8 cellular contexts compared by ENCODE assay signal in the genomic region with DNA sequence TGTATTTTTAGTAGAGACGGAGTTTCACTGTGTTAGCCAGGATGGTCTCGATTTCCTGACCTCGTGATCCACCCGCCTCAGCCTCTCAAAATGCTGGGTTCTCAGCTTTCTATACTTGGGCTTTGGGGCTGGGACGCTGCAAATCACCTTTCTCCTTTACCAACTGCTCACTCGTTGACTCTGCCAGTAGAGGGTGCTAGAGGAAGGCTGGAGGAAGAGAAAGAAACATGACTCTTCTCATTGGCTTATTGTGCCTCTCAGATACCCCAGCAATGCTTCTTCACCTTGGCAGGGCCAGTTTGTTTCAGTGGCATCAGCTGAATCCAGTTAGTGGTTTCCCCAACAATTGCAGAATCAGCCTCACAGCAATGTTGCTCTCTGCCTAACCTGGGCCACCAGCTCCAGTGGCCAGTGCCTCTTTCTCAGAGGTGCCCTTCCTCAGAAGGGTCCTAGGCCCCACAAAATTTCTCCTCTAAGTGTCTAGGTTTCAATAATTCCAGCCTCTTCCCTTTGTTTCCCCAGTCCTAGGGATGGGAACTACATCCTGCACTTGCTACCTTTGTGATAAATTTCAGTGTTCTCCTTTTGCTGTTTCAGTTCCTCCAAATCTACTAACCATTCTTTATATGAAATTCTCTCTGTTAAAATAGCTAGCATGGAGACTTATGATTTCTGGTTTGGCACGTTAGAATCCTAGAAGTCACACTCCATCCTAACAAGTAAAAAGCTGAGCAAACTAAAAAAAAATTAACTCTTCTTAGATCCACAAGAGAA.
DNase-seq lines count a peak whose midpoint lies in the region; ATAC-seq, FAIRE-seq and TF ChIP-seq lines count a peak whose summit lies in the region.

No MANE protein-coding gene starts in this region.

- H3K9me3 ChIP-seq in H1 (ENCODE audit: insufficient read depth in 2 of 2, low read depth in 1 of 2, low read length in 1 of 2) (no peaks in the 10 kb centered on the region), neuronal stem cell (replicated peaks in 1 of 2; ENCODE audit: control insufficient read depth in 2 of 2, insufficient read depth in 1 of 2, low read depth in 1 of 2, low read length in 2 of 2) (no peaks in the 10 kb centered on the region)
- no peaks in the 10 kb centered on the region for H3K9me3 ChIP-seq in CD8-positive, alpha-beta memory T cell (ENCODE audit: low read length)

- H2BK120ac ChIP-seq in H1 (replicated peaks; ENCODE audit: low read depth, low read length) (no peak overlapping the region), neuronal stem cell (ENCODE audit: low read depth, low read length) (no peak overlapping the region)

- H3K4me2 ChIP-seq in H1 (ENCODE audit: insufficient read depth in 1 of 2, low read depth in 2 of 2, low read length in 2 of 2) (no peak overlapping the region), neuronal stem cell (ENCODE audit: insufficient read depth, low read length, poor library complexity, severe bottlenecking) (no peak overlapping the region)

- H3K79me1 ChIP-seq in H1 (ENCODE audit: low read depth, low read length): no peaks in the 10 kb centered on the region
- H3K79me1 ChIP-seq in neuronal stem cell (ENCODE audit: low read depth, low read length): no peaks in the 10 kb centered on the region

- no peak overlapping the region for H3K56ac ChIP-seq in H1 (replicated peaks; ENCODE audit: insufficient read length, low read depth, low read length)

- H3K36me3 Mint-ChIP-seq in CD8-positive, alpha-beta memory T cell: no peaks in the 10 kb centered on the region

- DNase-seq in activated CD4-positive, alpha-beta T cell treated with anti-CD3 and anti-CD28 coated beads for 48 hours: peak; percentile 36
- DNase-seq in activated CD4-positive, alpha-beta T cell treated with anti-CD3 and anti-CD28 coated beads for 1 hour: no peak
- DNase-seq in LNCaP clone FGC (ENCODE audit: low read depth) (peak; percentile 39), RPMI7951 (ENCODE audit: low read depth) (peak; percentile 75), H1 (ENCODE audit: low read depth in 1 of 2, low spot score in 2 of 2) (peak; percentile 43 to 71), neuronal stem cell (ENCODE audit: low spot score) (peak; percentile 54)
- DNase-seq in CD8-positive, alpha-beta memory T cell: no peak

- H2BK12ac ChIP-seq in H1 (ENCODE audit: low read depth, low read length): no peak overlapping the region
- no peak overlapping the region for H2BK12ac ChIP-seq in neuronal stem cell (ENCODE audit: low read length)

- WGBS in H1 (ENCODE audit: extremely low coverage in 1 of 2, insufficient coverage in 1 of 2, insufficient read length in 1 of 2, insufficient replicate concordance in 2 of 2, low coverage in 1 of 2, low lambda C conversion rate in 2 of 2, missing lambda C conversion rate in 1 of 2), 2 experiments: 49% methylated on average over 7 of the region's 7 CpGs; no CpG with 5 or more reads in 1 of the 2 experiments
- no CpG with 5 or more reads among the region's 7 CpGs for WGBS in neuronal stem cell (ENCODE audit: extremely low coverage in 2 of 2, insufficient read length in 2 of 2, insufficient replicate concordance in 1 of 2), 2 donors

- POLR2A ChIA-PET in H1 (lab: Charles Lee; ENCODE audit: partially characterized antibody): interaction anchor here (0.7 to 0.9 kb wide), 2 partner anchors 13 to 204 kb away, joined by 3 read pairs; no protein-coding TSS in a partner anchor
- POLR2A ChIA-PET in CD8-positive, alpha-beta memory T cell (lab: Charles Lee): no interaction called here

- H3K9ac ChIP-seq in H1 (replicated peaks in 1 of 4; ENCODE audit: extremely low read depth in 1 of 4, low read depth in 3 of 4, low read length in 3 of 4): no peak overlapping the region
- no peak overlapping the region for H3K9ac ChIP-seq in neuronal stem cell (ENCODE audit: low read depth, low read length, poor library complexity)

- H3K9me3 Mint-ChIP-seq in CD8-positive, alpha-beta memory T cell: peaks cover 0 to 12% (median 2%) of the 10 kb centered on the region in 5 donors

- peaks cover 17 to 46% of the 10 kb centered on the region in 2 donors for H3K27me3 Mint-ChIP-seq in CD8-positive, alpha-beta memory T cell

- H2BK5ac ChIP-seq in H1 (ENCODE audit: low read depth, low read length) (no peak overlapping the region), neuronal stem cell (ENCODE audit: low read length) (no peak overlapping the region)

- H2BK15ac ChIP-seq in H1 (ENCODE audit: low read length) (no peak overlapping the region), neuronal stem cell (ENCODE audit: low read length) (no peak overlapping the region)

- no peak overlapping the region for H3K27ac ChIP-seq in H1 (ENCODE audit: low read depth, low read length)
- H3K27ac ChIP-seq in neuronal stem cell (replicated peaks; ENCODE audit: low read length): no peak overlapping the region
- H3K27ac ChIP-seq in CD8-positive, alpha-beta memory T cell (ENCODE audit: low read depth, low read length): no peak overlapping the region

- H3K36me3 ChIP-seq in H1 (ENCODE audit: control insufficient read depth in 2 of 4, insufficient read depth in 4 of 4, low read length in 3 of 4) (no peaks in the 10 kb centered on the region), neuronal stem cell (replicated peaks in 1 of 2; ENCODE audit: control insufficient read depth in 2 of 2, insufficient read depth in 2 of 2, low read length in 2 of 2) (no peaks in the 10 kb centered on the region)
- no peaks in the 10 kb centered on the region for H3K36me3 ChIP-seq in CD8-positive, alpha-beta memory T cell (ENCODE audit: insufficient read depth, low read length)

- no peak for TF ChIP-seq EP300 in H1 (IDR thresholded peaks at IDR 0.05; ENCODE audit: borderline replicate concordance in 1 of 2, low read depth in 2 of 2, low read length in 2 of 2)

- H3K79me2 ChIP-seq in H1 (ENCODE audit: control insufficient read depth in 1 of 2, insufficient read depth in 2 of 2, low read length in 2 of 2): no peaks in the 10 kb centered on the region

- H2BK20ac ChIP-seq in H1 (ENCODE audit: low read length): no peak overlapping the region

- no peak overlapping the region for H3K23ac ChIP-seq in H1 (ENCODE audit: insufficient read length)
- no peak overlapping the region for H3K23ac ChIP-seq in neuronal stem cell (ENCODE audit: low read depth, low read length, poor library complexity)

- H4K5ac ChIP-seq in H1 (ENCODE audit: insufficient read length, low read depth, low read length): no peak overlapping the region

- H2AFZ ChIP-seq in H1 (ENCODE audit: low read length): peak overlapping the region; percentile 93
- H2AFZ ChIP-seq in neuronal stem cell (ENCODE audit: low read length): no peak overlapping the region

- CTCF ChIA-PET in H1 (lab: Charles Lee; ENCODE audit: partially characterized antibody): interaction anchor here (0.6 to 4.9 kb wide), 39 partner anchors 10 to 687 kb away, joined by 3 to 48 read pairs (median 4); partner anchors contain the start of gene PANX1
- CTCF ChIA-PET in CD8-positive, alpha-beta memory T cell (lab: Charles Lee): no interaction called here

- no peak overlapping the region for H3K27ac Mint-ChIP-seq in CD8-positive, alpha-beta memory T cell

- peak; percentile 95 for FAIRE-seq in H1 (lab: Jason Lieb, UNC)

- ATAC-seq in GM21526 (IDR thresholded peaks at IDR 0.05; ENCODE audit: low FRiP score, unreplicated experiment): peak; percentile 68

- no peak overlapping the region for H3K4me3 ChIP-seq in LNCaP clone FGC (ENCODE audit: low read depth, low read length)
- no peak overlapping the region for H3K4me3 ChIP-seq in H1 (ENCODE audit: extremely low read depth in 1 of 4, insufficient read depth in 2 of 4, low read depth in 3 of 4, low read length in 4 of 4)
- H3K4me3 ChIP-seq in neuronal stem cell (ENCODE audit: low read length in 2 of 2): no peak overlapping the region
- H3K4me3 ChIP-seq in CD8-positive, alpha-beta memory T cell (ENCODE audit: low read length): no peak overlapping the region

- H2AK5ac ChIP-seq in H1 (ENCODE audit: low read depth, low read length) (no peak overlapping the region), neuronal stem cell (ENCODE audit: low read depth, low read length) (no peak overlapping the region)

- H3K27me3 ChIP-seq in H1 (replicated peaks in 1 of 4; ENCODE audit: control insufficient read depth in 3 of 4, extremely low read depth in 1 of 4, insufficient read depth in 3 of 4, low read length in 3 of 4): no peaks in the 10 kb centered on the region
- H3K27me3 ChIP-seq in neuronal stem cell (ENCODE audit: control insufficient read depth in 3 of 3, insufficient read depth in 3 of 3, low read depth in 1 of 3, low read length in 3 of 3): no peaks in the 10 kb centered on the region
- no peaks in the 10 kb centered on the region for H3K27me3 ChIP-seq in CD8-positive, alpha-beta memory T cell (ENCODE audit: insufficient read depth, low read length, poor library complexity, severe bottlenecking)

- no peak overlapping the region for H3K4me3 Mint-ChIP-seq in CD8-positive, alpha-beta memory T cell

- no peak for TF ChIP-seq POLR2A in H1 (IDR thresholded peaks at IDR 0.05; ENCODE audit: control extremely low read depth in 1 of 2, low read depth in 2 of 2, low read length in 2 of 2)

- H3K4me1 ChIP-seq in H1 (replicated peaks in 1 of 4; ENCODE audit: control insufficient read depth in 3 of 4, insufficient read depth in 4 of 4, low read length in 3 of 4): no peaks in the 10 kb centered on the region
- H3K4me1 ChIP-seq in neuronal stem cell (ENCODE audit: control insufficient read depth in 2 of 2, insufficient read depth in 1 of 2, low read depth in 1 of 2, low read length in 2 of 2): no peaks in the 10 kb centered on the region
- H3K4me1 ChIP-seq in CD8-positive, alpha-beta memory T cell (ENCODE audit: insufficient read depth, low read length): no peaks in the 10 kb centered on the region

- no peaks in the 10 kb centered on the region for H3K23me2 ChIP-seq in H1 (ENCODE audit: low read depth, low read length)

- H3K4me1 Mint-ChIP-seq in CD8-positive, alpha-beta memory T cell: no peaks in the 10 kb centered on the region

- H3K18ac ChIP-seq in H1 (ENCODE audit: extremely low read depth, low read length): no peak overlapping the region; the same call in 1 of the 2 replicates
- H3K18ac ChIP-seq in neuronal stem cell (ENCODE audit: low read length): no peak overlapping the region

- no peaks in the 10 kb centered on the region for H4K20me1 ChIP-seq in H1 (replicated peaks in 1 of 2; ENCODE audit: control insufficient read depth in 1 of 2, insufficient read depth in 2 of 2, low read length in 2 of 2)

- TF ChIP-seq CTCF in LNCaP clone FGC (IDR thresholded peaks at IDR 0.05; ENCODE audit: control insufficient read depth, extremely low read depth, insufficient read depth) (peak; percentile 91), H1 (IDR thresholded peaks at IDR 0.05; ENCODE audit: control extremely low read depth in 1 of 3, insufficient read depth in 1 of 3, low read depth in 1 of 3, low read length in 3 of 3) (peak; percentile 57 to 92 (median 81))

- TF ChIP-seq RAD21 in H1 (IDR thresholded peaks at IDR 0.05 in 1 of 2, conservative IDR thresholded peaks at IDR 0.05 in 1 of 2; ENCODE audit: low read depth in 2 of 2, low read length in 2 of 2): peak; percentile 93

- H3K14ac ChIP-seq in H1 (ENCODE audit: insufficient read length) (no peak overlapping the region), neuronal stem cell (ENCODE audit: low read length) (no peak overlapping the region)

- no peak overlapping the region for H3K4ac ChIP-seq in H1 (replicated peaks; ENCODE audit: insufficient read length, low read depth, low read length)
- H3K4ac ChIP-seq in neuronal stem cell (ENCODE audit: low read length): no peak overlapping the region

- H4K8ac ChIP-seq in H1 (ENCODE audit: extremely low read depth, insufficient read depth, low read length) (no peak overlapping the region), neuronal stem cell (ENCODE audit: low read depth, low read length) (no peak overlapping the region)

- H4K91ac ChIP-seq in H1 (replicated peaks; ENCODE audit: insufficient read length, low read length) (no peak overlapping the region), neuronal stem cell (ENCODE audit: low read depth, low read length, poor library complexity) (no peak overlapping the region)

Comparison
In these comparisons a context has a peak if more than half of its experiments do, and no peak if none do; other contexts are left out.
1. DNase-seq: peak in activated CD4-positive, alpha-beta T cell treated with anti-CD3 and anti-CD28 coated beads for 48 hours (single experiment), LNCaP clone FGC (single experiment), RPMI7951 (single experiment), H1 (2 of 2) and neuronal stem cell (single experiment); none in activated CD4-positive, alpha-beta T cell treated with anti-CD3 and anti-CD28 coated beads for 1 hour (single experiment) and CD8-positive, alpha-beta memory T cell (0 of 5).